In the genomic region with DNA sequence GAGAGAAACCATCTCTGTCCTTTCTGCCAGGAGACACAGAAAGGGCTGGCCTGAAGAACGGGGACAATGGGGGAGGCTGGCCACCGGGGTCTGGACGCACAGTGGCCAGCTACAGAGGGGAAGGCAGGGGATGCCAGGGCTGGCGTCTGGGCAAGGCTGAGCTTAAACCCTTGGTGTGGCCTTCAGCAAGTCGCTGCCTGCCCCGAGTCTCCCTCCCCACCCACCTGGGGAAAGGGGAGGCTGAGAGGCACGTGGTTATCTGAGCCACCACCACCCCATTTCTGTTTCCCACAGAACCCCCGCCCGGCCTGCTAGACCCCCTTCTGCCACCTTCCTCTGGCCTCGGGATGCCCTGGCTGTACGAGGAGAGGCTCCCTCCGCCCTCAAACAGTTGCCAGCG, we compare ENCODE assay signal across 26 cellular contexts.
DNase-seq lines count a peak whose midpoint lies in the region; ATAC-seq, FAIRE-seq and TF ChIP-seq lines count a peak whose summit lies in the region.
"Had no signal": no experiment of that assay in that cellular context is flagged by ENCODE, and none has a peak within 500 bp of the region (broad histone marks: within the 10 kb centered on the region; RNA-seq: fewer than 3 reads in every experiment).

No MANE protein-coding gene starts in this region.

- H3K4me3 ChIP-seq in right cardiac atrium (ENCODE audit: low read length): no peak overlapping the region
- H3K4me3 ChIP-seq: dorsolateral prefrontal cortex, left ventricle myocardium inferior, mucosa of descending colon, PC-9, sigmoid colon had no signal

- no CpG with 5 or more reads among the region's 13 CpGs for WGBS in H9 (ENCODE audit: extremely low coverage, insufficient read length, low lambda C conversion rate)
- 88% methylated on average over 13 of the region's 13 CpGs for WGBS in right cardiac atrium

- H4K8ac ChIP-seq in H9 (replicated peaks; ENCODE audit: insufficient read length, low read depth, low read length): no peak overlapping the region

- no peak overlapping the region for H4K5ac ChIP-seq in H9 (ENCODE audit: insufficient read length, low read depth, low read length)

- no peaks in the 10 kb centered on the region for H4K20me1 ChIP-seq in H9 (ENCODE audit: control insufficient read depth, insufficient read depth, insufficient read length)

- no peaks in the 10 kb centered on the region for H3K79me1 ChIP-seq in H9 (ENCODE audit: insufficient read depth, low read depth, low read length, poor library complexity, severe bottlenecking)

- H3K9ac ChIP-seq in H9 (ENCODE audit: extremely low read depth, insufficient read length, low read length): no peak overlapping the region

- no peaks in the 10 kb centered on the region for H3K23me2 ChIP-seq in H9 (ENCODE audit: insufficient read length, low read depth, low read length, poor library complexity, severe bottlenecking)

- H3K36me3 Mint-ChIP-seq in H9 (ENCODE audit: insufficient read depth in 1 of 3, low read depth in 3 of 3): peaks cover 0 to 3% (median 0%) of the 10 kb centered on the region in 3 experiments; a peak in 2 of 7 replicates
- H3K36me3 Mint-ChIP-seq in mesothelial cell of epicardium: no peaks in the 10 kb centered on the region

- FAIRE-seq in frontal cortex (lab: Jason Lieb, UNC): no peak
- FAIRE-seq: urothelium cell line had no signal

- no peak overlapping the region for H2BK20ac ChIP-seq in H9 (ENCODE audit: low read depth, low read length, poor library complexity, severe bottlenecking)

- H3K27me3 Mint-ChIP-seq in H9 (ENCODE audit: low read depth): no peaks in the 10 kb centered on the region
- no peaks in the 10 kb centered on the region for H3K27me3 Mint-ChIP-seq in mesothelial cell of epicardium (ENCODE audit: low read depth)
- H3K27me3 Mint-ChIP-seq: activated CD4-positive, alpha-beta T cell treated with anti-CD3 and anti-CD28 coated beads, Interleukin-2, amount 10 ng/mL, durations not matched to agents 24 days and 14 days; activated naive CD4-positive, alpha-beta T cell treated with anti-CD3 and anti-CD28 coated beads, Interleukin-2, amount 50 U/mL, for 24 hours; central memory CD8-positive, alpha-beta T cell had no signal

- no peak overlapping the region for H4K91ac ChIP-seq in H9 (ENCODE audit: insufficient read length, low read depth, low read length)

- H3K27me3 ChIP-seq in H9 (ENCODE audit: insufficient read depth, low read length) (no peaks in the 10 kb centered on the region), right cardiac atrium (ENCODE audit: control insufficient read depth, insufficient read depth) (no peaks in the 10 kb centered on the region)
- H3K27me3 ChIP-seq: dorsolateral prefrontal cortex, sigmoid colon had no signal

- no peak overlapping the region for H3K56ac ChIP-seq in H9 (ENCODE audit: insufficient read length, low read depth, low read length)

- H3K18ac ChIP-seq in H9 (ENCODE audit: insufficient read length, low read depth, low read length): no peak overlapping the region

- no peak overlapping the region for H2BK12ac ChIP-seq in H9 (ENCODE audit: insufficient read length, low read depth, low read length)

- H3K9me3 Mint-ChIP-seq in H9 (no peaks in the 10 kb centered on the region), mesothelial cell of epicardium (no peaks in the 10 kb centered on the region)
- H3K9me3 Mint-ChIP-seq: activated CD4-positive, alpha-beta T cell treated with anti-CD3 and anti-CD28 coated beads, Interleukin-2, amount 10 ng/mL, durations not matched to agents 24 days and 14 days; activated naive CD4-positive, alpha-beta T cell treated with anti-CD3 and anti-CD28 coated beads, Interleukin-2, amount 50 U/mL, for 24 hours; central memory CD8-positive, alpha-beta T cell; nephron progenitor cell had no signal

- no peak overlapping the region for H3K27ac ChIP-seq in H9 (ENCODE audit: insufficient read length, low read depth, low read length)
- no peak overlapping the region for H3K27ac ChIP-seq in right cardiac atrium (ENCODE audit: low read length)
- H3K27ac ChIP-seq: C4-2B, dorsolateral prefrontal cortex, left ventricle myocardium inferior, PC-9, sigmoid colon had no signal

- H3K4me2 ChIP-seq in H9 (ENCODE audit: insufficient read depth, insufficient read length, low read length): no peak overlapping the region

- no peak overlapping the region for H2AFZ ChIP-seq in H9 (ENCODE audit: low read length)
- H2AFZ ChIP-seq: PC-9 had no signal

- no peak overlapping the region for H3K23ac ChIP-seq in H9 (ENCODE audit: insufficient read length, low read depth, low read length)

- H2BK15ac ChIP-seq in H9 (ENCODE audit: low read depth, low read length): no peak overlapping the region

- no peak overlapping the region for H3K14ac ChIP-seq in H9 (ENCODE audit: insufficient read depth, low read length)

- H2BK120ac ChIP-seq in H9 (ENCODE audit: low read depth, low read length, poor library complexity, severe bottlenecking): no peak overlapping the region

- no peak overlapping the region for H3K4ac ChIP-seq in H9 (ENCODE audit: low read depth, low read length)

- H2BK5ac ChIP-seq in H9 (ENCODE audit: insufficient read length, low read length): no peak overlapping the region

- H3T11ph ChIP-seq in H9 (ENCODE audit: low read length): no peak overlapping the region

- no peaks in the 10 kb centered on the region for H3K9me3 ChIP-seq in H9 (ENCODE audit: control insufficient read depth, low read depth, low read length)
- H3K9me3 ChIP-seq in right cardiac atrium (ENCODE audit: control insufficient read depth, low read length): no peaks in the 10 kb centered on the region
- H3K9me3 ChIP-seq: left ventricle myocardium inferior, mucosa of descending colon, sigmoid colon had no signal

- no peak for TF ChIP-seq CTCF in H9 (conservative IDR thresholded peaks at IDR 0.05)
- TF ChIP-seq CTCF in mesothelial cell of epicardium (IDR thresholded peaks at IDR 0.05; ENCODE audit: unreplicated experiment): no peak

- intact Hi-C loops in right cardiac atrium (cut with DNase I): no loop called here

- ATAC-seq in GM21515 (IDR thresholded peaks at IDR 0.05; ENCODE audit: unreplicated experiment) (no peak), right cardiac atrium (no peak)
- ATAC-seq: mucosa of descending colon had no signal

- no peaks in the 10 kb centered on the region; the same call in 1 of the 2 replicates for H3K79me2 ChIP-seq in H9 (ENCODE audit: insufficient read depth, low read length)

- DNase-seq in NCI-H2171 treated with DMSO at 0.1 percent for 48 hours (lab: John Stamatoyannopoulos, UW): peak; percentile 33
- DNase-seq in NCI-H2171 (lab: John Stamatoyannopoulos, UW): no peak
- no peak for DNase-seq in H9
- DNase-seq in SKM-1 treated with dmso at 0.1 percent for 144 hours (lab: John Stamatoyannopoulos, UW; ENCODE audit: unreplicated experiment): peak; percentile 98
- DNase-seq in mesothelial cell of epicardium (ENCODE audit: low spot score in 2 of 2, unreplicated experiment in 2 of 2): no peak
- no peak for DNase-seq in frontal cortex (ENCODE audit: low spot score in 2 of 2)
- DNase-seq in right cardiac atrium: no peak
- DNase-seq: activated CD4-positive, alpha-beta T cell treated with anti-CD3 and anti-CD28 coated beads, Interleukin-2, amount 10 ng/mL, durations not matched to agents 24 days and 14 days; anterior cingulate cortex; dorsolateral prefrontal cortex; foreskin fibroblast; KG1; left ventricle myocardium inferior; mucosa of descending colon; NCI-H2081; PC-9; posterior cingulate gyrus; SIG-M5; sigmoid colon; T-helper 2 cell had no signal

- peak overlapping the region in 2 of 3 experiments; percentile 77 to 82; a peak in 3 of 7 replicates for H3K27ac Mint-ChIP-seq in H9
- H3K27ac Mint-ChIP-seq in mesothelial cell of epicardium: peak overlapping the region; percentile 99
- H3K27ac Mint-ChIP-seq: activated CD4-positive, alpha-beta T cell treated with anti-CD3 and anti-CD28 coated beads, Interleukin-2, amount 10 ng/mL, durations not matched to agents 24 days and 14 days; activated naive CD4-positive, alpha-beta T cell treated with anti-CD3 and anti-CD28 coated beads, Interleukin-2, amount 50 U/mL, for 24 hours; nephron progenitor cell had no signal

- no peak overlapping the region for H2AK5ac ChIP-seq in H9 (ENCODE audit: insufficient read length, low read length)

- H3K4me1 ChIP-seq in H9 (ENCODE audit: insufficient read depth, low read length) (no peaks in the 10 kb centered on the region), right cardiac atrium (ENCODE audit: control insufficient read depth, insufficient read depth, low read length) (peaks cover 2% of the 10 kb centered on the region)
- H3K4me1 ChIP-seq: sigmoid colon had no signal

- peaks cover 37% of the 10 kb centered on the region in 2 experiments for H3K4me1 Mint-ChIP-seq in H9
- peaks cover 84% of the 10 kb centered on the region for H3K4me1 Mint-ChIP-seq in mesothelial cell of epicardium
- H3K4me1 Mint-ChIP-seq: activated CD4-positive, alpha-beta T cell treated with anti-CD3 and anti-CD28 coated beads, Interleukin-2, amount 10 ng/mL, durations not matched to agents 24 days and 14 days; activated naive CD4-positive, alpha-beta T cell treated with anti-CD3 and anti-CD28 coated beads, Interleukin-2, amount 50 U/mL, for 24 hours; central memory CD8-positive, alpha-beta T cell had no signal

- H3K4me3 Mint-ChIP-seq in H9 (no peak overlapping the region), mesothelial cell of epicardium (no peak overlapping the region)
- H3K4me3 Mint-ChIP-seq: activated CD4-positive, alpha-beta T cell treated with anti-CD3 and anti-CD28 coated beads, Interleukin-2, amount 10 ng/mL, durations not matched to agents 24 days and 14 days; activated naive CD4-positive, alpha-beta T cell treated with anti-CD3 and anti-CD28 coated beads, Interleukin-2, amount 50 U/mL, for 24 hours; central memory CD8-positive, alpha-beta T cell; nephron progenitor cell had no signal

Comparison
In these comparisons a context has a peak if more than half of its experiments do, and no peak if none do; other contexts are left out.
1. DNase-seq: peak in NCI-H2171 treated with DMSO at 0.1 percent for 48 hours (single experiment) and SKM-1 treated with dmso at 0.1 percent for 144 hours (single experiment); none in NCI-H2171 (single experiment), H9 (single experiment), mesothelial cell of epicardium (0 of 2), frontal cortex (0 of 2) and right cardiac atrium (0 of 3).